ENCODE assay signal across 8 cellular contexts in the genomic region with DNA sequence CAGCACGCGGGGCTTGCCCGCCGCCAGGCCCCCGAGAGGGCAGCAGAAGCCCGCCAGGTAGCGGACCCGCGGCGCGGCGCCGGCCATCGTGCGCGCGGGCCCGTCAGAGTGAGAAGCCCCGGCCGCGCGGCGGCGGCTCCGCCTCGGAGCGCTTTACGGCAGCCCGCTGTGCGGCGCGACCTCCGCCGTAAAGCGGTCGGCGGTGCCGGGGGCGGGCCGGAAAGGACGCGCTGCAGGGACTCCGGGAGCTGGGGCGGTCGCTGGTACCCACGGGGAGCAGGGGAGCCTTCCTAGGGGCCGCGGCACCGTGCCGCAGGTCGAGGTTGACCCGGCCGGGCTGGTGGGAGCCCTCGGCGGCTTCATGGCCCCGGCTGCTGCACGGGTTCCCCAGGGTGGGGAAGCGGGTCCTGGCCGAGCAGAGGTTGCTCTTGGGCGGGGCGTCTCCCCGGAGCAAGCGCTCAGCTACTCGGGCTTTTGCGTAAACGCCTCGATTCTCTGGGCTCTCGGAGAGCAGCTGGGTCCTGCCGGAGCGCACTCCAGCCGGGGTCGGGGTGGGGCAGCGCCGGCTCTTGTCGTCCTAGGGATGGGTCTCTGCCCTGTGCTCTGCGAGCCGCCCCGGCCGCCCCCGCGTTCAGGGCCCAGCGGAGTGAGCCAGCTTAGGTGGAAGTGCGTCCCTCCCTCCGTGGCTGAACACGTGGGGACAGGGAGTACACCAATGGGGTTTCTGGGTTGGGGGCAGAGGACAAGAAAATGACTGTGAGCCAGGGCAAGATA. TPM values are rescaled to one million over a fixed set of nuclear protein-coding genes. Genes with fewer than 3 reads are reported as not detected.
DNase-seq lines count a peak whose midpoint lies in the region; ATAC-seq lines count a peak whose summit lies in the region.

A gene with protein sequence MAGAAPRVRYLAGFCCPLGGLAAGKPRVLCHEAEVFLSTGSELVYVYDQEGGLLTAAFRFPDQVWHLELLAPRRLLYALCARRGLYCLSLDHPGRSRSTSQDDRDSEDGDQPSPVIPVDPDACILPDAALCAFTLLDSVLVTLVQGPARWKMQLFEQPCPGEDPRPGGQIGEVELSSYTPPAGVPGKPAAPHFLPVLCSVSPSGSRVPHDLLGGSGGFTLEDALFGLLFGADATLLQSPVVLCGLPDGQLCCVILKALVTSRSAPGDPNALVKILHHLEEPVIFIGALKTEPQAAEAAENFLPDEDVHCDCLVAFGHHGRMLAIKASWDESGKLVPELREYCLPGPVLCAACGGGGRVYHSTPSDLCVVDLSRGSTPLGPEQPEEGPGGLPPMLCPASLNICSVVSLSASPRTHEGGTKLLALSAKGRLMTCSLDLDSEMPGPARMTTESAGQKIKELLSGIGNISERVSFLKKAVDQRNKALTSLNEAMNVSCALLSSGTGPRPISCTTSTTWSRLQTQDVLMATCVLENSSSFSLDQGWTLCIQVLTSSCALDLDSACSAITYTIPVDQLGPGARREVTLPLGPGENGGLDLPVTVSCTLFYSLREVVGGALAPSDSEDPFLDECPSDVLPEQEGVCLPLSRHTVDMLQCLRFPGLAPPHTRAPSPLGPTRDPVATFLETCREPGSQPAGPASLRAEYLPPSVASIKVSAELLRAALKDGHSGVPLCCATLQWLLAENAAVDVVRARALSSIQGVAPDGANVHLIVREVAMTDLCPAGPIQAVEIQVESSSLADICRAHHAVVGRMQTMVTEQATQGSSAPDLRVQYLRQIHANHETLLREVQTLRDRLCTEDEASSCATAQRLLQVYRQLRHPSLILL (minus strand): TSS at position 110 of the 774 bp plus-strand sequence. CDS start 23 bp downstream, at position 87.

- DNase-seq in NCI-H1417 (lab: John Stamatoyannopoulos, UW), result peak; percentile 82 to 91 (median 84)
- no peak for DNase-seq in NCI-H1417 treated with DMSO at 0.1 percent for 48 hours (lab: John Stamatoyannopoulos, UW)
- peak; percentile 83 for DNase-seq in NCI-H2196 treated with DMSO at 0.1 percent for 48 hours (lab: John Stamatoyannopoulos, UW; ENCODE audit: unreplicated experiment)
- DNase-seq in activated CD4-positive, alpha-beta T cell treated with anti-CD3 and anti-CD28 coated beads for 1 hour, result peak; percentile 72
- peak; percentile 90 for DNase-seq in cerebellum (ENCODE audit: low spot score)
- peak; percentile 52 for DNase-seq in kidney glomerular epithelial cell (lab: John Stamatoyannopoulos, UW)
- peak; percentile 65 to 78 for DNase-seq in stimulated activated CD4-positive, alpha-beta T cell treated with anti-CD3 and anti-CD28 coated beads, Interleukin-15, amount 100 ng/mL, for 48 hours (ENCODE audit: low read depth in 2 of 2)

- ATAC-seq in HG02763 (IDR thresholded peaks at IDR 0.05; ENCODE audit: unreplicated experiment), result peak; percentile 42

RNA-seq across cellular contexts. Expression of the gene that starts here (rescaled TPM):
- total RNA-seq in cerebellum, result 25.8 TPM
